17 cellular contexts compared by ENCODE assay signal in the genomic region with DNA sequence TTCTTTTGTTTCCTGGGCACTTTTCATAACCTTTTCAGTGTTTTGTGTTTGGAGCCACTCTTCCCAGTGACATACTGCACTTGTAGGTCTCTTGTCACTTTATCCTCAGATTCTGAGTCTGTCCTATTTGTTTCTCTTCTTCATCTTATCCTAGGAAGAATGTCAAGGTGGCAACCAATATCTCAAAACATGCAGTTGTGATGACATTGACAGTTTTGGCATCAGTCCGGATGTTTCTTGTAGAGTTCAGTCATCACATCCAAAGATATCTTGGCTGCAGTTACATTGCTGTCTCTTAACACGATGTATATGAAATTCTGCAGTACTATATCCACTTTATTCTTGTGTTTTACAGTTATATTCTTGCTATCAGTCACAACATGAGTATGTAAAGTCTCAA. TPM values are rescaled to one million over a fixed set of nuclear protein-coding genes. Genes with fewer than 3 reads are reported as not detected.
DNase-seq lines count a peak whose midpoint lies in the region; ATAC-seq, FAIRE-seq and TF ChIP-seq lines count a peak whose summit lies in the region.
"Had no signal": no experiment of that assay in that cellular context is flagged by ENCODE, and none has a peak within 500 bp of the region (broad histone marks: within the 10 kb centered on the region; RNA-seq: fewer than 3 reads in every experiment).

No MANE protein-coding gene starts in this region.

- peaks cover 65% of the 10 kb centered on the region for H3K4me1 ChIP-seq in left ventricle myocardium inferior
- peaks cover 54% of the 10 kb centered on the region for H3K4me1 ChIP-seq in CD4-positive, alpha-beta memory T cell (ENCODE audit: insufficient read depth, low read length)

- peaks cover 77% of the 10 kb centered on the region for H3K4me1 Mint-ChIP-seq in activated T-cell treated with anti-CD3 and anti-CD28 coated beads, Interleukin-2, amount 50 U/mL, for 24 hours (ENCODE audit: low read depth)
- H3K4me1 Mint-ChIP-seq in activated T-cell treated with anti-CD3 and anti-CD28 coated beads, Interleukin-2, amount 50 U/mL, for 72 hours (ENCODE audit: low read depth) = peaks cover 65% of the 10 kb centered on the region
- peaks cover 49% of the 10 kb centered on the region for H3K4me1 Mint-ChIP-seq in progenitor cell of endocrine pancreas (ENCODE audit: low read depth)
- peaks cover 38 to 72% (median 52%) of the 10 kb centered on the region in 4 donors for H3K4me1 Mint-ChIP-seq in CD4-positive, alpha-beta memory T cell

- CTCF ChIA-PET in CD4-positive, alpha-beta memory T cell (lab: Charles Lee; ENCODE audit: partially characterized antibody) = interaction anchor here (1.4 to 2.4 kb wide), 4 partner anchors 44 to 243 kb away, joined by 3 to 9 read pairs (median 8); no protein-coding TSS in a partner anchor

- no peak overlapping the region for H3K27ac ChIP-seq in left ventricle myocardium inferior (replicated peaks)
- H3K27ac ChIP-seq in CD4-positive, alpha-beta memory T cell (ENCODE audit: low read depth, low read length) = no peak overlapping the region
- H3K27ac ChIP-seq: 22Rv1 had no signal

- no peak overlapping the region for H3K4me3 Mint-ChIP-seq in activated T-cell treated with anti-CD3 and anti-CD28 coated beads, Interleukin-2, amount 50 U/mL, for 24 hours
- H3K4me3 Mint-ChIP-seq in activated T-cell treated with anti-CD3 and anti-CD28 coated beads, Interleukin-2, amount 50 U/mL, for 72 hours = no peak overlapping the region
- H3K4me3 Mint-ChIP-seq in progenitor cell of endocrine pancreas (ENCODE audit: low read depth) = no peak overlapping the region
- peak overlapping the region in 2 of 8 donors; percentile 2 to 32 for H3K4me3 Mint-ChIP-seq in CD4-positive, alpha-beta memory T cell

- H3K36me3 Mint-ChIP-seq in activated T-cell treated with anti-CD3 and anti-CD28 coated beads, Interleukin-2, amount 50 U/mL, for 24 hours (ENCODE audit: low read depth) = peaks cover 60% of the 10 kb centered on the region
- H3K36me3 Mint-ChIP-seq in activated T-cell treated with anti-CD3 and anti-CD28 coated beads, Interleukin-2, amount 50 U/mL, for 72 hours (ENCODE audit: insufficient read depth in 2 of 2) = peaks cover 0 to 8% of the 10 kb centered on the region in 2 donors
- peaks cover 14% of the 10 kb centered on the region for H3K36me3 Mint-ChIP-seq in progenitor cell of endocrine pancreas (ENCODE audit: insufficient read depth)
- peaks cover 1 to 7% of the 10 kb centered on the region in 2 donors for H3K36me3 Mint-ChIP-seq in CD4-positive, alpha-beta memory T cell

- H3K36me3 ChIP-seq in left ventricle myocardium inferior = no peaks in the 10 kb centered on the region
- H3K36me3 ChIP-seq in CD4-positive, alpha-beta memory T cell (ENCODE audit: insufficient read depth, low read length) = no peaks in the 10 kb centered on the region
- H3K36me3 ChIP-seq: BE2C had no signal

- FAIRE-seq in urothelium cell line (lab: Jason Lieb, UNC) = no peak
- FAIRE-seq: D721Med had no signal

- no peaks in the 10 kb centered on the region for H3K27me3 ChIP-seq in left ventricle myocardium inferior (ENCODE audit: low read depth)
- H3K27me3 ChIP-seq in CD4-positive, alpha-beta memory T cell (ENCODE audit: insufficient read depth, low read length) = no peaks in the 10 kb centered on the region
- H3K27me3 ChIP-seq: BE2C had no signal

- no peaks in the 10 kb centered on the region for H3K9me3 Mint-ChIP-seq in activated T-cell treated with anti-CD3 and anti-CD28 coated beads, Interleukin-2, amount 50 U/mL, for 24 hours
- no peaks in the 10 kb centered on the region for H3K9me3 Mint-ChIP-seq in activated T-cell treated with anti-CD3 and anti-CD28 coated beads, Interleukin-2, amount 50 U/mL, for 72 hours
- no peaks in the 10 kb centered on the region for H3K9me3 Mint-ChIP-seq in progenitor cell of endocrine pancreas (ENCODE audit: low read depth)
- no peaks in the 10 kb centered on the region for H3K9me3 Mint-ChIP-seq in CD4-positive, alpha-beta memory T cell
- H3K9me3 Mint-ChIP-seq: CD8-positive, alpha-beta memory T cell had no signal

- no peaks in the 10 kb centered on the region for H3K27me3 Mint-ChIP-seq in activated T-cell treated with anti-CD3 and anti-CD28 coated beads, Interleukin-2, amount 50 U/mL, for 24 hours
- H3K27me3 Mint-ChIP-seq in activated T-cell treated with anti-CD3 and anti-CD28 coated beads, Interleukin-2, amount 50 U/mL, for 72 hours (ENCODE audit: low read depth) = no peaks in the 10 kb centered on the region
- no peaks in the 10 kb centered on the region for H3K27me3 Mint-ChIP-seq in progenitor cell of endocrine pancreas
- H3K27me3 Mint-ChIP-seq in CD4-positive, alpha-beta memory T cell = no peaks in the 10 kb centered on the region
- H3K27me3 Mint-ChIP-seq: CD8-positive, alpha-beta memory T cell had no signal

- no peaks in the 10 kb centered on the region for H3K9me3 ChIP-seq in left ventricle myocardium inferior (replicated peaks)
- no peaks in the 10 kb centered on the region for H3K9me3 ChIP-seq in CD4-positive, alpha-beta memory T cell (ENCODE audit: control insufficient read depth in 1 of 2, low read length in 2 of 2)
- H3K9me3 ChIP-seq: BE2C had no signal

- no peak for DNase-seq in activated T-cell treated with anti-CD3 and anti-CD28 coated beads, Interleukin-2, amount 50 U/mL, for 24 hours
- DNase-seq in activated T-cell treated with anti-CD3 and anti-CD28 coated beads, Interleukin-2, amount 50 U/mL, for 72 hours = no peak
- peak; percentile 11 to 12 for DNase-seq in NCI-H446 (lab: John Stamatoyannopoulos, UW)
- DNase-seq in fibroblast of mammary gland (ENCODE audit: low read depth) = peak; percentile 14
- no peak for DNase-seq in progenitor cell of endocrine pancreas (ENCODE audit: low spot score, unreplicated experiment)
- no peak for DNase-seq in left ventricle myocardium inferior
- DNase-seq in CD4-positive, alpha-beta memory T cell = no peak
- no peak for DNase-seq in urothelium cell line (ENCODE audit: low spot score)
- DNase-seq: BE2C; CD8-positive, alpha-beta memory T cell; DMS79; HCEC 1CT; NCI-H1436; NCI-H2081; NCI-H524 had no signal

- no peak overlapping the region for H3K4me3 ChIP-seq in fibroblast of mammary gland (ENCODE audit: control insufficient read depth, low read depth, low read length)
- no peak overlapping the region for H3K4me3 ChIP-seq in left ventricle myocardium inferior
- H3K4me3 ChIP-seq in CD4-positive, alpha-beta memory T cell (ENCODE audit: low read length in 2 of 2) = no peak overlapping the region

- ATAC-seq in activated T-cell treated with anti-CD3 and anti-CD28 coated beads, Interleukin-2, amount 50 U/mL, for 72 hours (replicated peaks in 1 of 2) = no peak

- intact Hi-C loops in left ventricle myocardium inferior (cut with micrococcal nuclease) = no loop called here
- intact Hi-C loops in CD4-positive, alpha-beta memory T cell (cut with micrococcal nuclease) = no loop called here

- POLR2A ChIA-PET in CD4-positive, alpha-beta memory T cell (lab: Charles Lee; ENCODE audit: partially characterized antibody) = interaction anchor here (1.1 kb wide), 1 partner anchor 32 kb away, joined by 3 read pairs; no protein-coding TSS in a partner anchor

- H3K27ac Mint-ChIP-seq in activated T-cell treated with anti-CD3 and anti-CD28 coated beads, Interleukin-2, amount 50 U/mL, for 24 hours = peak overlapping the region; percentile 3
- H3K27ac Mint-ChIP-seq in activated T-cell treated with anti-CD3 and anti-CD28 coated beads, Interleukin-2, amount 50 U/mL, for 72 hours = no peak overlapping the region
- H3K27ac Mint-ChIP-seq in progenitor cell of endocrine pancreas = peak overlapping the region; percentile 43
- peak overlapping the region in 1 of 7 donors; percentile 6 for H3K27ac Mint-ChIP-seq in CD4-positive, alpha-beta memory T cell

- TF ChIP-seq CTCF in fibroblast of mammary gland (conservative IDR thresholded peaks at IDR 0.05; ENCODE audit: control insufficient read depth, insufficient read depth, low read depth, low read length) (no peak), progenitor cell of endocrine pancreas (IDR thresholded peaks at IDR 0.05; ENCODE audit: unreplicated experiment) (no peak), left ventricle myocardium inferior (IDR thresholded peaks at IDR 0.05; ENCODE audit: borderline replicate concordance) (no peak)

RNA-seq across cellular contexts. Expression of a gene that starts 6.4 kb away (rescaled TPM):
- 10 to 100 TPM; 37.0 to 43.5 TPM for total RNA-seq in activated T-cell treated with anti-CD3 and anti-CD28 coated beads, Interleukin-2, amount 50 U/mL, for 72 hours
- total RNA-seq in progenitor cell of endocrine pancreas = 83.6 and 85.4 TPM in 2 replicates
- total RNA-seq in left ventricle myocardium inferior = 40.5 TPM
- total RNA-seq in CD4-positive, alpha-beta memory T cell = 10 to 100 TPM; 35.7 to 36.2 TPM
- polyA plus RNA-seq in CD4-positive, alpha-beta memory T cell = 1 to 10 TPM; 1.8 to 3.5 TPM

Comparison
In these comparisons a context has a peak if more than half of its experiments do, and no peak if none do; other contexts are left out.
1. DNase-seq: peak in NCI-H446 (2 of 2) and fibroblast of mammary gland (single experiment); none in activated T-cell treated with anti-CD3 and anti-CD28 coated beads, Interleukin-2, amount 50 U/mL, for 24 hours (single experiment), activated T-cell treated with anti-CD3 and anti-CD28 coated beads, Interleukin-2, amount 50 U/mL, for 72 hours (0 of 2), progenitor cell of endocrine pancreas (single experiment), left ventricle myocardium inferior (single experiment), CD4-positive, alpha-beta memory T cell (0 of 5) and urothelium cell line (single experiment).